ENCODE assay signal across 8 cellular contexts in genomic region chr3:138834359-138835176, GRCh38. TPM values are rescaled to one million over a fixed set of nuclear protein-coding genes. Genes with fewer than 3 reads are reported as not detected.
DNase-seq lines count a peak whose midpoint lies in the region; ATAC-seq and TF ChIP-seq lines count a peak whose summit lies in the region.

PIK3CB (minus strand) TSS chr3:138834928; CDS start chr3:138759343, 75,585 bp downstream.

- intact Hi-C loops in right lobe of liver (cut with DNase I) = no loop called here

- no peaks in the 10 kb centered on the region for H3K36me3 ChIP-seq in BE2C
- H3K36me3 ChIP-seq in right lobe of liver = no peaks in the 10 kb centered on the region

- peak within 1 kb of the TSS; percentile 88 to 91 (median 89) for H3K27ac ChIP-seq in right lobe of liver

- WGBS in right lobe of liver (ENCODE audit: insufficient coverage, low coverage, low lambda C conversion rate, missing lambda C conversion rate) = 0% methylated on average over 1 of the region's 100 CpGs

- ATAC-seq in HG03439 (IDR thresholded peaks at IDR 0.05; ENCODE audit: unreplicated experiment) = peak; percentile 94
- peak; percentile 92 to 99 (median 96) for ATAC-seq in right lobe of liver

- H3K4me3 ChIP-seq in BE2C (ENCODE audit: low read depth, low read length) (peak within 1 kb of the TSS; percentile 94), right lobe of liver (peak within 1 kb of the TSS; percentile 89 to 94 (median 90))

- peak; percentile 96 for DNase-seq in BE2C
- peak; percentile 72 to 95 for DNase-seq in NCI-H526 (lab: John Stamatoyannopoulos, UW)
- peak; percentile 87 for DNase-seq in activated CD4-positive, alpha-beta T cell treated with anti-CD3 and anti-CD28 coated beads, Interleukin-2, amount 50 U/mL, for 1 hour
- peak; percentile 54 for DNase-seq in cortex of kidney (lab: John Stamatoyannopoulos, UW)
- DNase-seq in right lobe of liver = peak; percentile 94 to 95 (median 95)
- peak; percentile 82 to 91 for DNase-seq in stimulated activated CD4-positive, alpha-beta T cell treated with anti-CD3 and anti-CD28 coated beads, Interleukin-4, amount 100 ng/mL, for 4 hours

- TF ChIP-seq CTCF in BE2C (IDR thresholded peaks at IDR 0.05; ENCODE audit: low read depth, low read length) = peak; percentile 18; the same call in 1 of the 2 replicates
- TF ChIP-seq CTCF in right lobe of liver (IDR thresholded peaks at IDR 0.05) = peak in 3 of 4 donors; percentile 23 to 34 (median 26)

- H3K4me1 ChIP-seq in BE2C (no peaks in the 10 kb centered on the region; the same call in 1 of the 2 replicates), right lobe of liver (peaks cover 0 to 14% (median 2%) of the 10 kb centered on the region in 4 donors)

- no peaks in the 10 kb centered on the region for H3K9me3 ChIP-seq in BE2C
- H3K9me3 ChIP-seq in right lobe of liver = no peaks in the 10 kb centered on the region

- H3K27me3 ChIP-seq in BE2C (no peaks in the 10 kb centered on the region), right lobe of liver (no peaks in the 10 kb centered on the region)

- TF ChIP-seq POLR2A in GM19193 (IDR thresholded peaks at IDR 0.05; ENCODE audit: extremely low read depth, insufficient read depth, insufficient read length) (peak; percentile 90), right lobe of liver (IDR thresholded peaks at IDR 0.05) (peak; percentile 96)

RNA-seq across cellular contexts. Expression of gene PIK3CB, which starts in this region (rescaled TPM):
- 12.9 TPM for polyA plus RNA-seq in BE2C (2012; ENCODE audit: insufficient read depth, insufficient read length, low read depth)
- 10 to 100 TPM; 12.1 to 20.9 (median 14.6) TPM for total RNA-seq in right lobe of liver

Comparison
In these comparisons a context has a peak if more than half of its experiments do, and no peak if none do; other contexts are left out.
1. Peak in every context shown above with its lines: DNase-seq, ATAC-seq, H3K4me3 ChIP-seq and H3K27ac ChIP-seq.